ENCODE assay signal across 8 cellular contexts in the genomic region with DNA sequence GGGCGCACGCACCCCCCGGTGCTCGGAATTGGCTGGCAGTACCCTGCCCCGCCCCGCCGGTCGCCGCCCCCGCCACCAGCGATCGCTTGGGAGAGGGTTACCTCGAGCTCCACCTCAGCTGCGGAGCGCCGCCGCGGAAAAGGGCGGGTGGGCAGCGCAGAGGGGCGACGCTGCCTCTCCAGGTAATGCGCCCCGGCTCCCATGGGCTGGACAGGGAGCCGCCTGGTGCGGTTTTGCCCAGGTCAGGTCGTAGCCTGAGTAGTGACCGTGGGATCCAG. TPM values are rescaled to one million over a fixed set of nuclear protein-coding genes. Genes with fewer than 3 reads are reported as not detected.
DNase-seq lines count a peak whose midpoint lies in the region; ATAC-seq and TF ChIP-seq lines count a peak whose summit lies in the region.

No MANE protein-coding gene starts in this region.

- no peaks in the 10 kb centered on the region for H3K9me3 Mint-ChIP-seq in T-cell

- CTCF ChIA-PET in T-cell (lab: Charles Lee), result interaction anchor here in 1 of 2 donors (1.3 to 1.4 kb wide), 2 partner anchors 29 to 197 kb away, joined by 3 to 7 read pairs; no protein-coding TSS in a partner anchor

- POLR2A ChIA-PET in T-cell (lab: Charles Lee), result interaction anchor here in 1 of 2 donors (0.7 kb wide), 1 partner anchor 50 kb away, joined by 6 read pairs; no protein-coding TSS in a partner anchor

- ATAC-seq in T-cell (replicated peaks in 1 of 4) (peak in 2 of 4 experiments; percentile 15 to 18), GM19467 (IDR thresholded peaks at IDR 0.05; ENCODE audit: unreplicated experiment) (no peak), HG03354 (IDR thresholded peaks at IDR 0.05; ENCODE audit: poor library complexity, severe bottlenecking, unreplicated experiment) (no peak)

- H3K4me3 ChIP-seq in astrocyte of the spinal cord (ENCODE audit: low read depth, low read length), result peak overlapping the region; percentile 84

- peak overlapping the region; percentile 88 to 99 (median 95) for H3K4me3 Mint-ChIP-seq in T-cell

- no peak overlapping the region for H3K27ac Mint-ChIP-seq in T-cell

- H3K27me3 Mint-ChIP-seq in T-cell, result no peaks in the 10 kb centered on the region

- DNase-seq in EL, result peak; percentile 39
- peak; percentile 17 to 63 (median 42) for DNase-seq in T-cell
- DNase-seq in astrocyte of the spinal cord (ENCODE audit: low read depth, low spot score), result no peak
- peak; percentile 63 for DNase-seq in iPS-NIHi7 (ENCODE audit: extremely low spot score)
- peak; percentile 67 for DNase-seq in stimulated activated CD4-positive, alpha-beta T cell treated with anti-CD3 and anti-CD28 coated beads, Interleukin-1b, Interleukin-23, amount 100 ng/mL, for 48 hours
- DNase-seq in epidermal melanocyte (ENCODE audit: insufficient read length, low spot score), result no peak

- peaks cover 38 to 44% (median 42%) of the 10 kb centered on the region in 3 donors for H3K4me1 Mint-ChIP-seq in T-cell

- TF ChIP-seq CTCF in astrocyte of the spinal cord (IDR thresholded peaks at IDR 0.05; ENCODE audit: low read depth, low read length), result no peak

- in situ Hi-C loops in astrocyte of the spinal cord (cut with HindIII; ENCODE audit: low sequenced_read_pairs), result no loop called here

- H3K36me3 Mint-ChIP-seq in T-cell, result peaks cover 11% of the 10 kb centered on the region

RNA-seq across cellular contexts. Expression of a gene that starts 1.3 kb away (rescaled TPM):
- 10 to 100 TPM; 48.7 to 99.2 (median 93.9) TPM for total RNA-seq in T-cell

Comparison
In these comparisons a context has a peak if more than half of its experiments do, and no peak if none do; other contexts are left out.
1. DNase-seq: peak in EL (single experiment), T-cell (34 of 34), iPS-NIHi7 (single experiment) and stimulated activated CD4-positive, alpha-beta T cell treated with anti-CD3 and anti-CD28 coated beads, Interleukin-1b, Interleukin-23, amount 100 ng/mL, for 48 hours (single experiment); none in astrocyte of the spinal cord (single experiment) and epidermal melanocyte (single experiment).